Comparison of ENCODE assay signal across 10 cellular contexts in the genomic region with DNA sequence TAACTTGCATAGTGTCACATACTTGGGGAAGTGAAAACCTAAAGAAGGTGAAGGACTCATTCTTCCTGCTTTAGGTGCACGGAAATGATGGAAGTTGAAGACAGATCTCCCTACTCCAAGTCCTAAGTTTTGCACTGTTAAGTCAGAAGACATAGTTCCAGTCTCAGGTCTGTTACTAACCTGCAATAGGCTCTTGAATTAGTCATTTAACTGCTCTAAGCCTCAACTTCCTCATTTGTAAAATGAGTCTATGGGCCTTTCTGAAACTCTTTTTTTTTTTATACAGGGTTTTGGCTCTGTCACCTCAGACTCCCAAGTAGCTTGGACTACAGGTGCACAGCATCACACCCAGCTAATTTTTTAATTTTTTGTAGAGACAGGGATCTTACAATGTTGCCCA.
DNase-seq lines count a peak whose midpoint lies in the region; ATAC-seq lines count a peak whose summit lies in the region.
"Had no signal": no experiment of that assay in that cellular context is flagged by ENCODE, and none has a peak within 500 bp of the region (broad histone marks: within the 10 kb centered on the region; RNA-seq: fewer than 3 reads in every experiment).

No MANE protein-coding gene starts in this region.

- no peak overlapping the region for H3K9ac ChIP-seq in BLaER1

- peak overlapping the region; percentile 58 for H3K4me2 ChIP-seq in BLaER1

- H3K27ac ChIP-seq in BLaER1, result no peak overlapping the region

- H3K4me1 ChIP-seq in BLaER1, result peaks cover 60% of the 10 kb centered on the region

- no peaks in the 10 kb centered on the region for H3K36me3 ChIP-seq in BLaER1

- H4K20me1 ChIP-seq in BLaER1, result no peaks in the 10 kb centered on the region

- no peaks in the 10 kb centered on the region for H3K27me3 ChIP-seq in BLaER1

- DNase-seq in MV-4-11 (lab: John Stamatoyannopoulos, UW), result peak; percentile 86
- DNase-seq in activated T-cell treated with anti-CD3 and anti-CD28 coated beads for 4 hours, result no peak
- no peak for DNase-seq in midbrain (lab: John Stamatoyannopoulos, UW)
- DNase-seq in HUDEP-2 (lab: John Stamatoyannopoulos, UW; ENCODE audit: unreplicated experiment in 76 of 76), result no peak
- no peak for DNase-seq in cerebellar cortex (ENCODE audit: low spot score)
- DNase-seq: activated naive CD4-positive, alpha-beta T cell; NCI-H1417 treated with DMSO at 0.1 percent for 48 hours had no signal

- ATAC-seq in GM19397 (IDR thresholded peaks at IDR 0.05; ENCODE audit: unreplicated experiment), result peak; percentile 45
- peak; percentile 65 for ATAC-seq in HG02981 (IDR thresholded peaks at IDR 0.05; ENCODE audit: unreplicated experiment)

- no peak overlapping the region for H3K4me3 ChIP-seq in BLaER1

- H3K9me3 ChIP-seq in BLaER1, result 0 out of 2 replicates have a peak, but pooled peaks cover 3% of the 10 kb centered on the region
